In genomic region chr1:23416964-23417363, GRCh38 we compare ENCODE assay signal across 19 cellular contexts. TPM values are rescaled to one million over a fixed set of nuclear protein-coding genes. Genes with fewer than 3 reads are reported as not detected.
A peak's percentile ranks its signal among the peaks of the same experiment; 100 is the strongest.
DNase-seq lines count a peak whose midpoint lies in the region; ATAC-seq and TF ChIP-seq lines count a peak whose summit lies in the region.
"Had no signal": no experiment of that assay in that cellular context is flagged by ENCODE, and none has a peak within 500 bp of the region (broad histone marks: within the 10 kb centered on the region; RNA-seq: fewer than 3 reads in every experiment).

No MANE protein-coding gene starts in this region.

- ATAC-seq in heart right ventricle (no peak), body of pancreas (no peak), HG02840 (IDR thresholded peaks at IDR 0.05; ENCODE audit: low FRiP score, unreplicated experiment) (no peak)
- ATAC-seq: CD8-positive, alpha-beta T cell; GM12878; GM23338 had no signal

- H3K27me3 ChIP-seq in cardiac muscle cell = no peaks in the 10 kb centered on the region
- H3K27me3 ChIP-seq in heart right ventricle = no peaks in the 10 kb centered on the region
- no peaks in the 10 kb centered on the region for H3K27me3 ChIP-seq in body of pancreas
- no peaks in the 10 kb centered on the region for H3K27me3 ChIP-seq in HAP-1 (ENCODE audit: low read depth)

- no peak overlapping the region for H3K4me3 ChIP-seq in cardiac muscle cell
- H3K4me3 ChIP-seq in heart right ventricle = no peak overlapping the region
- H3K4me3 ChIP-seq in body of pancreas = no peak overlapping the region
- no peak overlapping the region for H3K4me3 ChIP-seq in HAP-1
- H3K4me3 ChIP-seq: BLaER1, GM12878, GM23338 had no signal

- H3K27ac ChIP-seq in cardiac muscle cell = peak overlapping the region; percentile 77
- H3K27ac ChIP-seq in heart right ventricle = no peak overlapping the region
- H3K27ac ChIP-seq in VCaP = peak overlapping the region; percentile 31
- H3K27ac ChIP-seq in body of pancreas = peak overlapping the region in 3 of 4 donors; percentile 57 to 97 (median 94)
- H3K27ac ChIP-seq: 22Rv1, BLaER1, C4-2B had no signal

- no peak for TF ChIP-seq POLR2A in body of pancreas (IDR thresholded peaks at IDR 0.05)

- H3K36me3 ChIP-seq in cardiac muscle cell = peaks cover 24% of the 10 kb centered on the region
- H3K36me3 ChIP-seq in heart right ventricle = peaks cover 0 to 32% (median 0%) of the 10 kb centered on the region in 9 donors
- H3K36me3 ChIP-seq in body of pancreas (replicated peaks in 1 of 2; ENCODE audit: insufficient read depth in 1 of 2, low read depth in 2 of 2) = no peaks in the 10 kb centered on the region
- H3K36me3 ChIP-seq in HAP-1 (replicated peaks) = no peaks in the 10 kb centered on the region
- H3K36me3 ChIP-seq: BLaER1 had no signal

- 83 to 87% methylated on average over 4 of the region's 4 CpGs for WGBS in heart right ventricle, 2 donors
- 72 to 82% methylated on average over 4 of the region's 4 CpGs for WGBS in body of pancreas, 2 donors

- intact Hi-C loops in heart right ventricle (cut with DNase I) (no loop called here), body of pancreas (cut with DNase I) (no loop called here)

- H3K9me3 ChIP-seq in cardiac muscle cell (ENCODE audit: low read depth) (no peaks in the 10 kb centered on the region), heart right ventricle (no peaks in the 10 kb centered on the region), body of pancreas (no peaks in the 10 kb centered on the region), HAP-1 (no peaks in the 10 kb centered on the region)
- H3K9me3 ChIP-seq: BLaER1, Caco-2 had no signal

- DNase-seq in cardiac muscle cell (ENCODE audit: low read depth in 1 of 2, low spot score in 1 of 2) = no peak
- DNase-seq in heart right ventricle = no peak
- no peak for DNase-seq in body of pancreas
- no peak for DNase-seq in HAP-1 (ENCODE audit: low spot score in 2 of 2)
- no peak for DNase-seq in SIG-M5 treated with dmso at 0.1 percent for 504 hours (lab: John Stamatoyannopoulos, UW; ENCODE audit: unreplicated experiment)
- DNase-seq: Caco-2; CD4-positive, CD25-positive, alpha-beta regulatory T cell; CD8-positive, alpha-beta T cell; EL; GDM1; H9 had no signal

- peaks cover 33% of the 10 kb centered on the region for H3K4me1 ChIP-seq in cardiac muscle cell (ENCODE audit: low read depth)
- peaks cover 0 to 30% (median 7%) of the 10 kb centered on the region in 9 donors for H3K4me1 ChIP-seq in heart right ventricle
- peaks cover 68% of the 10 kb centered on the region for H3K4me1 ChIP-seq in body of pancreas
- H3K4me1 ChIP-seq in HAP-1 = peaks cover 2% of the 10 kb centered on the region; the same call in 1 of the 2 replicates
- H3K4me1 ChIP-seq: BLaER1, Caco-2 had no signal

- no peak for TF ChIP-seq CTCF in cardiac muscle cell (IDR thresholded peaks at IDR 0.05; ENCODE audit: low read depth, low read length)
- TF ChIP-seq CTCF in heart right ventricle (IDR thresholded peaks at IDR 0.05) = no peak
- TF ChIP-seq CTCF in VCaP (conservative IDR thresholded peaks at IDR 0.05) = no peak
- no peak for TF ChIP-seq CTCF in body of pancreas (IDR thresholded peaks at IDR 0.05)

- in situ Hi-C loops in HAP-1 (cut with MboI; ENCODE audit: low sequenced_read_pairs) = no loop called here

RNA-seq across cellular contexts. Expression of gene TCEA3, which starts 7.6 kb away (rescaled TPM):
- total RNA-seq in cardiac muscle cell (150 and 203 TPM in 2 replicates), heart right ventricle (10 to 100 TPM; 56.7 to 93.0 (median 71.8) TPM), body of pancreas (100 to 1,000 TPM; 110 to 140 TPM)
- polyA plus RNA-seq in cardiac muscle cell (174 and 198 TPM in 2 replicates), heart right ventricle (10 to 100 TPM; 25.1 to 51.4 TPM)
- total RNA-seq: B cell, GM23338 had no signal
- polyA plus RNA-seq: GM23338 had no signal

RNA-seq across cellular contexts. Expression of gene ZNF436, which starts 47.3 kb away (rescaled TPM):
- 46.3 and 52.1 TPM in 2 replicates for total RNA-seq in cardiac muscle cell
- 25.3 and 32.2 TPM in 2 replicates for polyA plus RNA-seq in cardiac muscle cell
- 10 to 100 TPM in 9 of 10 donors, 1 to 10 TPM in 1; 9.4 to 25.5 (median 16.3) TPM for total RNA-seq in heart right ventricle
- polyA plus RNA-seq in heart right ventricle = 1 to 10 TPM; 3.3 to 4.2 TPM
- 10 to 100 TPM in 1 of 2 donors, 1 to 10 TPM in 1; 8.6 to 18.5 TPM for total RNA-seq in body of pancreas

Comparison
In these comparisons a context has a peak if more than half of its experiments do, and no peak if none do; other contexts are left out.
1. H3K27ac ChIP-seq: peak in cardiac muscle cell (single experiment), VCaP (single experiment) and body of pancreas (3 of 4); none in heart right ventricle (0 of 10).